ENCODE assay signal across 31 cellular contexts in the genomic region with DNA sequence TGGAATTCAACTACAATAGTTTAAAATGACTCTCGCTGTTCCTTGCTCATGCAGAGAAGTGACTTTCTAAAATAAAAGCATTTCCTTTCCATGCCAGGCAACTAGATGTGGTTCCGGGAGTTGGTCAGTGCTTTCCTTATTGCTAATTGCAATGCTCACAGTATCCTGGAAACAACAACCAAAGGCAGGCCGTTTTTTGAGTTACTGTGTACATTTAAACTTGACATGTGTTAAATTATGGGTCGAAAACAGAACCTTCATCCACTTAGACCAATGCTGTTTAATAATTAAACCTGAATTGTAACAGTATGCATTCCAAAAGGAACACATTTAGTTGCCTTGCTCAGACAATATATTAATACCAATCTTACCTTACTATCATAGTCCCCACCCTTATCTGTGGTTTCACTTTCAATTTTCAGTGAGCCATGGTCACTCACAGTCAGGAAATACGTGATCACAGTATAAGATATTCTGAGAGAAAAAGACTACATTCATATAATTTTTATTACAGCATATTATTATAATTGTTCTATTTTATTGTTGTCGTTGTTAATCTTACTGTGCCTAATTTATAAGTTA.
DNase-seq lines count a peak whose midpoint lies in the region; ATAC-seq, FAIRE-seq and TF ChIP-seq lines count a peak whose summit lies in the region.
"Had no signal": no experiment of that assay in that cellular context is flagged by ENCODE, and none has a peak within 500 bp of the region (broad histone marks: within the 10 kb centered on the region; RNA-seq: fewer than 3 reads in every experiment).

No MANE protein-coding gene starts in this region.

- ATAC-seq in PC-3 (no peak), left colon (peak; percentile 93), GM21576 (IDR thresholded peaks at IDR 0.05; ENCODE audit: unreplicated experiment) (no peak)
- ATAC-seq in stimulated activated naive CD8-positive, alpha-beta T cell treated with anti-CD3 and anti-CD28 coated beads, Interleukin-15, amount 100 ng/mL, for 72 hours: no peak
- ATAC-seq: SK-N-SH treated with all-trans-retinoic acid at 6 μM for 48 hours had no signal

- no TSS peak for BruUV-seq in PC-3 (replicated peaks; lab: Mats Ljungman, UMichigan)

- H3K9ac ChIP-seq in PC-3 (ENCODE audit: low read length): no peak overlapping the region

- H3K27me3 ChIP-seq in ACC112 (ENCODE audit: insufficient read depth, low read length) (no peaks in the 10 kb centered on the region), PC-3 (ENCODE audit: low read length) (no peaks in the 10 kb centered on the region)
- H3K27me3 ChIP-seq: neutrophil, upper lobe of left lung had no signal

- DNase-seq in GM19239 (ENCODE audit: insufficient read length, low spot score): no peak
- DNase-seq in PC-3: no peak
- no peak for DNase-seq in left colon
- no peak for DNase-seq in T-helper 2 cell treated with Interferon-gamma antibody and Interleukin-4, amounts not matched to agents 5 μg/mL and 100 μg/mL, for 36 hours (ENCODE audit: low spot score)
- DNase-seq in activated CD4-positive, alpha-beta memory T cell treated with anti-CD3 and anti-CD28 coated beads for 36 hours: no peak
- DNase-seq in stimulated activated naive CD8-positive, alpha-beta T cell treated with anti-CD3 and anti-CD28 coated beads, Interleukin-15, amount 100 ng/mL, for 72 hours: no peak
- DNase-seq: activated CD4-positive, alpha-beta T cell treated with anti-CD3 and anti-CD28 coated beads, Interleukin-2, amount 10 ng/mL, durations not matched to agents 24 days and 14 days; activated naive CD4-positive, alpha-beta T cell treated with Interleukin-2 at 50 U/mL for 16 hours; activated T-cell treated with anti-CD3 and anti-CD28 coated beads, Interleukin-2, amount 50 U/mL, for 48 hours; cortex of kidney; endodermal cell; esophagus squamous epithelium; Kasumi-1; NCI-H1092; NCI-H2029 treated with DMSO at 0.1 percent for 48 hours; NCI-H226; NCI-H82; stimulated activated CD4-positive, alpha-beta T cell treated with anti-CD3 and anti-CD28 coated beads, Interleukin-1b, Interleukin-23, amount 100 ng/mL, for 48 hours; upper lobe of left lung had no signal

- H3K4me1 Mint-ChIP-seq in T-helper 2 cell treated with Interferon-gamma antibody and Interleukin-4, amounts not matched to agents 5 μg/mL and 100 μg/mL, for 36 hours (ENCODE audit: low read depth): peaks cover 25% of the 10 kb centered on the region
- H3K4me1 Mint-ChIP-seq in activated CD4-positive, alpha-beta memory T cell treated with anti-CD3 and anti-CD28 coated beads for 36 hours (ENCODE audit: low read depth): peaks cover 10% of the 10 kb centered on the region
- no peaks in the 10 kb centered on the region for H3K4me1 Mint-ChIP-seq in stimulated activated naive CD8-positive, alpha-beta T cell treated with anti-CD3 and anti-CD28 coated beads, Interleukin-15, amount 100 ng/mL, for 72 hours
- H3K4me1 Mint-ChIP-seq: B cell, memory B cell had no signal

- H4K20me1 ChIP-seq in PC-3 (ENCODE audit: low read length): no peaks in the 10 kb centered on the region

- peaks cover 18% of the 10 kb centered on the region for H3K9me3 Mint-ChIP-seq in T-helper 2 cell treated with Interferon-gamma antibody and Interleukin-4, amounts not matched to agents 5 μg/mL and 100 μg/mL, for 36 hours
- peaks cover 2% of the 10 kb centered on the region for H3K9me3 Mint-ChIP-seq in activated CD4-positive, alpha-beta memory T cell treated with anti-CD3 and anti-CD28 coated beads for 36 hours
- peaks cover 0 to 7% of the 10 kb centered on the region in 2 donors for H3K9me3 Mint-ChIP-seq in stimulated activated naive CD8-positive, alpha-beta T cell treated with anti-CD3 and anti-CD28 coated beads, Interleukin-15, amount 100 ng/mL, for 72 hours
- H3K9me3 Mint-ChIP-seq: endodermal cell had no signal

- H3K79me2 ChIP-seq in ACC112 (ENCODE audit: control insufficient read depth, insufficient read depth, low read length, unreplicated experiment) (no peaks in the 10 kb centered on the region), PC-3 (ENCODE audit: low read length) (no peaks in the 10 kb centered on the region)

- no peak overlapping the region for H3K27ac ChIP-seq in ACC112 (ENCODE audit: low read depth, low read length)
- peak overlapping the region; percentile 17; the same call in 1 of the 2 replicates for H3K27ac ChIP-seq in PC-3 (ENCODE audit: low read length)
- H3K27ac ChIP-seq: esophagus squamous epithelium, neutrophil, skin epidermis, upper lobe of left lung, VCaP had no signal

- H3K27ac Mint-ChIP-seq in T-helper 2 cell treated with Interferon-gamma antibody and Interleukin-4, amounts not matched to agents 5 μg/mL and 100 μg/mL, for 36 hours: no peak overlapping the region
- no peak overlapping the region for H3K27ac Mint-ChIP-seq in activated CD4-positive, alpha-beta memory T cell treated with anti-CD3 and anti-CD28 coated beads for 36 hours
- H3K27ac Mint-ChIP-seq in stimulated activated naive CD8-positive, alpha-beta T cell treated with anti-CD3 and anti-CD28 coated beads, Interleukin-15, amount 100 ng/mL, for 72 hours: no peak overlapping the region
- H3K27ac Mint-ChIP-seq: activated CD4-positive, alpha-beta T cell treated with anti-CD3 and anti-CD28 coated beads, Interleukin-2, amount 10 ng/mL, durations not matched to agents 24 days and 14 days; B cell; endodermal cell; memory B cell had no signal

- FAIRE-seq in GM19239 (lab: Jason Lieb, UNC): peak; percentile 31
- FAIRE-seq: A204.1, bronchial epithelial cell, frontal cortex, keratinocyte had no signal

- H3K36me3 Mint-ChIP-seq in T-helper 2 cell treated with Interferon-gamma antibody and Interleukin-4, amounts not matched to agents 5 μg/mL and 100 μg/mL, for 36 hours (ENCODE audit: low read depth): peaks cover 2% of the 10 kb centered on the region
- no peaks in the 10 kb centered on the region for H3K36me3 Mint-ChIP-seq in activated CD4-positive, alpha-beta memory T cell treated with anti-CD3 and anti-CD28 coated beads for 36 hours
- H3K36me3 Mint-ChIP-seq: memory B cell had no signal

- H3K4me3 ChIP-seq in ACC112 (ENCODE audit: low read depth, low read length): peak overlapping the region; percentile 54
- no peak overlapping the region for H3K4me3 ChIP-seq in PC-3 (ENCODE audit: low read length)
- H3K4me3 ChIP-seq: esophagus squamous epithelium, skin epidermis, upper lobe of left lung had no signal

- H2AFZ ChIP-seq in ACC112 (ENCODE audit: low read length, unreplicated experiment): peak overlapping the region; percentile 38
- H2AFZ ChIP-seq in PC-3 (ENCODE audit: low read length): no peak overlapping the region

- H3K4me3 Mint-ChIP-seq in T-helper 2 cell treated with Interferon-gamma antibody and Interleukin-4, amounts not matched to agents 5 μg/mL and 100 μg/mL, for 36 hours: no peak overlapping the region
- H3K4me3 Mint-ChIP-seq in activated CD4-positive, alpha-beta memory T cell treated with anti-CD3 and anti-CD28 coated beads for 36 hours: no peak overlapping the region
- H3K4me3 Mint-ChIP-seq in stimulated activated naive CD8-positive, alpha-beta T cell treated with anti-CD3 and anti-CD28 coated beads, Interleukin-15, amount 100 ng/mL, for 72 hours: no peak overlapping the region
- H3K4me3 Mint-ChIP-seq: activated CD4-positive, alpha-beta T cell treated with anti-CD3 and anti-CD28 coated beads, Interleukin-2, amount 10 ng/mL, durations not matched to agents 24 days and 14 days; B cell; endodermal cell; memory B cell had no signal

- CTCF ChIA-PET in PC-3 (lab: Charles Lee): no interaction called here
- CTCF ChIA-PET in activated CD4-positive, alpha-beta memory T cell treated with anti-CD3 and anti-CD28 coated beads for 36 hours (lab: Charles Lee): no interaction called here

- H3K4me2 ChIP-seq in PC-3 (ENCODE audit: low read length): no peak overlapping the region

- H3K27me3 Mint-ChIP-seq in T-helper 2 cell treated with Interferon-gamma antibody and Interleukin-4, amounts not matched to agents 5 μg/mL and 100 μg/mL, for 36 hours (ENCODE audit: low read depth): no peaks in the 10 kb centered on the region
- no peaks in the 10 kb centered on the region for H3K27me3 Mint-ChIP-seq in activated CD4-positive, alpha-beta memory T cell treated with anti-CD3 and anti-CD28 coated beads for 36 hours
- H3K27me3 Mint-ChIP-seq in stimulated activated naive CD8-positive, alpha-beta T cell treated with anti-CD3 and anti-CD28 coated beads, Interleukin-15, amount 100 ng/mL, for 72 hours: peaks cover 8% of the 10 kb centered on the region
- H3K27me3 Mint-ChIP-seq: B cell, memory B cell had no signal

- intact Hi-C loops in PC-3 (cut with micrococcal nuclease) (loop anchor here (2.0 to 5.0 kb wide), 2 partner anchors 19 to 86 kb away; no protein-coding TSS in a partner anchor), left colon (cut with DNase I, micrococcal nuclease) (no loop called here)
- intact Hi-C loops in activated CD4-positive, alpha-beta memory T cell treated with anti-CD3 and anti-CD28 coated beads for 36 hours (cut with micrococcal nuclease): no loop called here

- no peaks in the 10 kb centered on the region for H3K9me3 ChIP-seq in PC-3 (ENCODE audit: low read length)
- H3K9me3 ChIP-seq: esophagus squamous epithelium, neutrophil, upper lobe of left lung had no signal

- no peak for TF ChIP-seq CTCF in PC-3 (conservative IDR thresholded peaks at IDR 0.05; ENCODE audit: low read depth, low read length)

- no peaks in the 10 kb centered on the region for H3F3A ChIP-seq in PC-3 (ENCODE audit: low read length, unreplicated experiment)

- POLR2A ChIA-PET in PC-3 (lab: Charles Lee; ENCODE audit: unreplicated experiment): no interaction called here
- POLR2A ChIA-PET in activated CD4-positive, alpha-beta memory T cell treated with anti-CD3 and anti-CD28 coated beads for 36 hours (lab: Charles Lee): no interaction called here

- H3K36me3 ChIP-seq in ACC112 (ENCODE audit: insufficient read depth, low read length) (no peaks in the 10 kb centered on the region), PC-3 (ENCODE audit: low read depth, low read length) (no peaks in the 10 kb centered on the region)
- H3K36me3 ChIP-seq: esophagus squamous epithelium, neutrophil, upper lobe of left lung had no signal

- no peaks in the 10 kb centered on the region for H3K9me2 ChIP-seq in PC-3 (replicated peaks; ENCODE audit: low read length)

- H3K4me1 ChIP-seq in ACC112 (ENCODE audit: control insufficient read depth, insufficient read depth, low read length, unreplicated experiment): no peaks in the 10 kb centered on the region
- H3K4me1 ChIP-seq in PC-3 (ENCODE audit: insufficient read depth, low read length): peaks cover 24% of the 10 kb centered on the region
- H3K4me1 ChIP-seq: esophagus squamous epithelium, upper lobe of left lung had no signal
